1 cellular context compared by ENCODE assay signal in genomic region chr6:693737-694038, GRCh38.
TF ChIP-seq lines count a peak whose summit lies in the region.

No MANE protein-coding gene starts in this region.

TF ChIP-seq in GM23338, 12 proteins besides CTCF, POLR2A, EP300 and RAD21 (continued from another document):
- TF ChIP-seq ZNF462 (CRISPR knock-in tag; IDR thresholded peaks at IDR 0.05): no peak
- TF ChIP-seq STAT1 (IDR thresholded peaks at IDR 0.05; ENCODE audit: unreplicated experiment): no peak
- TF ChIP-seq CREB1 (CRISPR knock-in tag; IDR thresholded peaks at IDR 0.05; ENCODE audit: low read depth): no peak
- TF ChIP-seq ZNF331 (CRISPR knock-in tag; IDR thresholded peaks at IDR 0.05; ENCODE audit: low read depth): no peak
TF ChIP-seq in GM23338: peak in this region for 0.
